In the genomic region with DNA sequence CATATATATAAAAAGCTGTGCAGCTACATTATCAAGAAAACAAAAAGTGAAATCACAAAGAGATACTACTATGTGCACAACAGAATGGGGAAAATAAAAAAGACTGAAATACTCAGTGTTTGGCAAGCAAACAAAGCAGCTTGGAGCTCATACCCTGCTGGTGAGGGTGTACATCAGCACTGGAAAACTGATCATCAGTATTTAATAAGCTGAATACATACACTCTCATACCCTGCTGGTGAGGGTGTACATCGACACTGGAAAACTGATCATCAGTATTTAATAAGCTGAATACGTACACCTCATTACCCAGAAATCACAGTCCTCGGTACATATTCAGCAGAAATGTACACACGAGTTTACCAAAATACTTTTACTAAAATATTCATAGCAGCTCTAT, we compare ENCODE assay signal across 17 cellular contexts.
DNase-seq lines count a peak whose midpoint lies in the region; TF ChIP-seq lines count a peak whose summit lies in the region.
"Had no signal": no experiment of that assay in that cellular context is flagged by ENCODE, and none has a peak within 500 bp of the region (broad histone marks: within the 10 kb centered on the region; RNA-seq: fewer than 3 reads in every experiment).

No MANE protein-coding gene starts in this region.

- in situ Hi-C loops in astrocyte of the spinal cord (cut with HindIII; ENCODE audit: low sequenced_read_pairs) = no loop called here

- no peak for TF ChIP-seq RAD21 in neural cell (conservative IDR thresholded peaks at IDR 0.05)

- H4K20me1 ChIP-seq in neural cell (ENCODE audit: insufficient read depth) = no peaks in the 10 kb centered on the region

- H3K9me2 ChIP-seq in neural cell (ENCODE audit: insufficient read depth, low read length) = no peaks in the 10 kb centered on the region

- no peak overlapping the region for H3K4me2 ChIP-seq in neural cell (ENCODE audit: low read length)

- DNase-seq in activated CD8-positive, alpha-beta memory T cell treated with anti-CD3 and anti-CD28 coated beads, Interleukin-2, amount 50 U/mL, for 48 hours = peak; percentile 1
- DNase-seq in activated CD8-positive, alpha-beta memory T cell treated with anti-CD3 and anti-CD28 coated beads for 24 hours = no peak
- DNase-seq in NCI-H1694 (lab: John Stamatoyannopoulos, UW) = peak; percentile 13
- no peak for DNase-seq in astrocyte of the spinal cord (ENCODE audit: low read depth, low spot score)
- no peak for DNase-seq in SW480 (ENCODE audit: low spot score)
- DNase-seq in cerebellar cortex (ENCODE audit: low spot score) = no peak
- no peak for DNase-seq in stimulated activated naive CD4-positive, alpha-beta T cell (lab: John Stamatoyannopoulos, UW)
- DNase-seq: AML-193, DMS 273 treated with DMSO at 0.1 percent for 48 hours, HFFc6, Karpas-422, MM.1S, NCI-H1105, NCI-H2029, NCI-H748 treated with DMSO at 0.1 percent for 48 hours, Peyer's patch had no signal

- H3K27me3 ChIP-seq in neural cell (ENCODE audit: insufficient read depth, low read depth, low read length) = no peaks in the 10 kb centered on the region
- H3K27me3 ChIP-seq: Peyer's patch had no signal

- H3K79me2 ChIP-seq in neural cell (replicated peaks; ENCODE audit: insufficient read depth, low read length) = no peaks in the 10 kb centered on the region

- no peaks in the 10 kb centered on the region for H3K9me3 ChIP-seq in neural cell (ENCODE audit: low read length)
- H3K9me3 ChIP-seq: Peyer's patch had no signal

- peak overlapping the region; percentile 49 for H3K27ac ChIP-seq in neural cell (ENCODE audit: low read length)

- TF ChIP-seq CTCF in astrocyte of the spinal cord (IDR thresholded peaks at IDR 0.05; ENCODE audit: low read depth, low read length) (peak; percentile 5), neural cell (IDR thresholded peaks at IDR 0.05; ENCODE audit: poor library complexity, severe bottlenecking) (peak; percentile 44)

- TF ChIP-seq EP300 in neural cell (conservative IDR thresholded peaks at IDR 0.05; ENCODE audit: poor library complexity, severe bottlenecking) = no peak

- no peaks in the 10 kb centered on the region for H3K36me3 ChIP-seq in neural cell (ENCODE audit: insufficient read depth, low read length)
- H3K36me3 ChIP-seq: Peyer's patch had no signal

- H2AFZ ChIP-seq in neural cell (ENCODE audit: low read depth, low read length) = no peak overlapping the region

- no peak overlapping the region for H3K9ac ChIP-seq in neural cell (ENCODE audit: low read length)

- no peaks in the 10 kb centered on the region for H3F3A ChIP-seq in neural cell (ENCODE audit: insufficient read depth, low read length, poor library complexity, severe bottlenecking)

- H3K4me3 ChIP-seq in astrocyte of the spinal cord (ENCODE audit: low read depth, low read length) = no peak overlapping the region
- H3K4me3 ChIP-seq in neural cell (ENCODE audit: low read length) = no peak overlapping the region
- H3K4me3 ChIP-seq: Peyer's patch had no signal

TF ChIP-seq in neural cell, 6 proteins besides CTCF, POLR2A, EP300 and RAD21:
- TF ChIP-seq MXI1 (conservative IDR thresholded peaks at IDR 0.05; ENCODE audit: poor library complexity, severe bottlenecking) (no peak), POLR2AphosphoS5 (IDR thresholded peaks at IDR 0.05) (no peak), SMC3 (conservative IDR thresholded peaks at IDR 0.05; ENCODE audit: poor library complexity) (no peak), TAF1 (IDR thresholded peaks at IDR 0.05; ENCODE audit: low read depth) (no peak), EZH2 (IDR thresholded peaks at IDR 0.05; ENCODE audit: borderline replicate concordance, insufficient read depth, low read length, poor library complexity, severe bottlenecking) (no peak)
- TF ChIP-seq, protein P1, sequence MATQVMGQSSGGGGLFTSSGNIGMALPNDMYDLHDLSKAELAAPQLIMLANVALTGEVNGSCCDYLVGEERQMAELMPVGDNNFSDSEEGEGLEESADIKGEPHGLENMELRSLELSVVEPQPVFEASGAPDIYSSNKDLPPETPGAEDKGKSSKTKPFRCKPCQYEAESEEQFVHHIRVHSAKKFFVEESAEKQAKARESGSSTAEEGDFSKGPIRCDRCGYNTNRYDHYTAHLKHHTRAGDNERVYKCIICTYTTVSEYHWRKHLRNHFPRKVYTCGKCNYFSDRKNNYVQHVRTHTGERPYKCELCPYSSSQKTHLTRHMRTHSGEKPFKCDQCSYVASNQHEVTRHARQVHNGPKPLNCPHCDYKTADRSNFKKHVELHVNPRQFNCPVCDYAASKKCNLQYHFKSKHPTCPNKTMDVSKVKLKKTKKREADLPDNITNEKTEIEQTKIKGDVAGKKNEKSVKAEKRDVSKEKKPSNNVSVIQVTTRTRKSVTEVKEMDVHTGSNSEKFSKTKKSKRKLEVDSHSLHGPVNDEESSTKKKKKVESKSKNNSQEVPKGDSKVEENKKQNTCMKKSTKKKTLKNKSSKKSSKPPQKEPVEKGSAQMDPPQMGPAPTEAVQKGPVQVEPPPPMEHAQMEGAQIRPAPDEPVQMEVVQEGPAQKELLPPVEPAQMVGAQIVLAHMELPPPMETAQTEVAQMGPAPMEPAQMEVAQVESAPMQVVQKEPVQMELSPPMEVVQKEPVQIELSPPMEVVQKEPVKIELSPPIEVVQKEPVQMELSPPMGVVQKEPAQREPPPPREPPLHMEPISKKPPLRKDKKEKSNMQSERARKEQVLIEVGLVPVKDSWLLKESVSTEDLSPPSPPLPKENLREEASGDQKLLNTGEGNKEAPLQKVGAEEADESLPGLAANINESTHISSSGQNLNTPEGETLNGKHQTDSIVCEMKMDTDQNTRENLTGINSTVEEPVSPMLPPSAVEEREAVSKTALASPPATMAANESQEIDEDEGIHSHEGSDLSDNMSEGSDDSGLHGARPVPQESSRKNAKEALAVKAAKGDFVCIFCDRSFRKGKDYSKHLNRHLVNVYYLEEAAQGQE (IDR thresholded peaks at IDR 0.05; ENCODE audit: borderline replicate concordance) = no peak
TF ChIP-seq in neural cell: peak in this region for 0.

Comparison
In these comparisons a context has a peak if more than half of its experiments do, and no peak if none do; other contexts are left out.
1. DNase-seq: peak in activated CD8-positive, alpha-beta memory T cell treated with anti-CD3 and anti-CD28 coated beads, Interleukin-2, amount 50 U/mL, for 48 hours (single experiment) and NCI-H1694 (single experiment); none in activated CD8-positive, alpha-beta memory T cell treated with anti-CD3 and anti-CD28 coated beads for 24 hours (single experiment), astrocyte of the spinal cord (single experiment), SW480 (single experiment), cerebellar cortex (single experiment) and stimulated activated naive CD4-positive, alpha-beta T cell (0 of 6).